1 cellular context compared by ENCODE assay signal in the genomic region with DNA sequence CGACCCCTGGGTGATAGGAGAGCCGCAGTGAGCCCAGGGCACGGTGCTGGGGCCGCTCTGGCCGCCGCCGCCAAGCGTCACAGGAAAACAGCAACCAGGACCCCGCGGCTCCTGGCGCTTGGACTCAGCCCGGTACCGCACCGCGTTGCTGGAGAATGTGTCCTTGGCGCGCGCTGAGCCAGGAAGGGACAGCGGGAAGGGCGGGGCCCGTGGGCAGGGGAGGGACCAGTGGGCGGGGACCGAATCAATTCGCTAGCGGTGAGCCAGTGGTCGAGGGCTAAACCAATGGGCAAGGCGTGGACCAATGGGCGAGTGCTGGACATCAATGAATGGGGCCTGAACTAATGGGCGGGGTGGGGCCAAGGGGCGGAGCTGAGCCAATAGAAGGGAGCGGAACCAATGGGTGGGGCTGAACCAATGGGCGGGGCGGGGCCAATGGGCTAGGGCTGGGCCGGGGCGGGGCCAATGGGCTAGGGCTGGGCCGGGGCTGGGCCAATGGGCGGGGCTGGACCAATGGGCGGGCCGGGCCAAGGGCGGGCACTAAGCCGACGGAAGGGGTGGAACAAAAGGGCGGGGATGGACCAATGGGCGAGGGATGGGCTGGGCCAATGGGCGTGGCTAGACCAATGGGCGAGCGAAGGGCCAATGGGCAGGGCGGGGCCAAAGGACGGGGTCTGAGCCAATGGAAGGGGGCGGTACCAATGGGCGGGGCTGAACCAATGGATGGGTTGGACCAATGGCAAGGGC.
A peak's percentile ranks its signal among the peaks of the same experiment; 100 is the strongest.
TF ChIP-seq lines count a peak whose summit lies in the region.

No MANE protein-coding gene starts in this region.

TF ChIP-seq in HepG2, 621 proteins besides CTCF, POLR2A, EP300 and RAD21 (continued from another document and continues in another):
- TF ChIP-seq SNAPC2 (CRISPR knock-in tag; IDR thresholded peaks at IDR 0.05) (peak; percentile 42; the same call in 1 of the 2 replicates), SKIL (CRISPR knock-in tag; IDR thresholded peaks at IDR 0.05; ENCODE audit: borderline replicate concordance) (no peak; the same call in 1 of the 2 replicates), ZNF572 (CRISPR knock-in tag; IDR thresholded peaks at IDR 0.05) (no peak), SETDB1 (CRISPR knock-in tag; IDR thresholded peaks at IDR 0.05; ENCODE audit: borderline replicate concordance) (no peak), ZNF44 (CRISPR knock-in tag; IDR thresholded peaks at IDR 0.05) (no peak), ARID2 (CRISPR knock-in tag; IDR thresholded peaks at IDR 0.05; ENCODE audit: borderline replicate concordance) (no peak), ZKSCAN1 (IDR thresholded peaks at IDR 0.05; ENCODE audit: low read length) (0 out of 2 replicates have a peak, but pooled peaks have one; percentile 23), ZNF746 (CRISPR knock-in tag; IDR thresholded peaks at IDR 0.05) (no peak), KDM3A (CRISPR knock-in tag; IDR thresholded peaks at IDR 0.05; ENCODE audit: low read depth) (0 out of 2 replicates have a peak, but pooled peaks have one; percentile 50), JUNB (CRISPR knock-in tag; IDR thresholded peaks at IDR 0.05; ENCODE audit: borderline replicate concordance) (no peak; the same call in 1 of the 2 replicates), ZSCAN31 (CRISPR knock-in tag; IDR thresholded peaks at IDR 0.05; ENCODE audit: low read depth) (0 out of 2 replicates have a peak, but pooled peaks have one; percentile 59), PHF21A (CRISPR knock-in tag; IDR thresholded peaks at IDR 0.05) (no peak), ATRX (CRISPR knock-in tag; IDR thresholded peaks at IDR 0.05; ENCODE audit: borderline replicate concordance) (no peak), ZNF33A (CRISPR knock-in tag; IDR thresholded peaks at IDR 0.05; ENCODE audit: borderline replicate concordance) (no peak), HMGA1 (CRISPR knock-in tag; conservative IDR thresholded peaks at IDR 0.05) (no peak), ZNF768 (CRISPR knock-in tag; IDR thresholded peaks at IDR 0.05) (peak; percentile 73; the same call in 1 of the 2 replicates), ZNF367 (CRISPR knock-in tag; IDR thresholded peaks at IDR 0.05; ENCODE audit: borderline replicate concordance) (no peak), FOXK2 (IDR thresholded peaks at IDR 0.05) (no peak), CREB1 (IDR thresholded peaks at IDR 0.05) (peak; percentile 1; the same call in 1 of the 2 replicates), CREB1 (CRISPR knock-in tag; IDR thresholded peaks at IDR 0.05) (no peak), PLRG1 (conservative IDR thresholded peaks at IDR 0.05) (no peak), ZNF776 (CRISPR knock-in tag; IDR thresholded peaks at IDR 0.05) (peak; percentile 66; the same call in 1 of the 2 replicates), SRF (IDR thresholded peaks at IDR 0.05; ENCODE audit: low read depth, low read length) (no peak), RFXAP (CRISPR knock-in tag; IDR thresholded peaks at IDR 0.05; ENCODE audit: borderline replicate concordance) (0 out of 2 replicates have a peak, but pooled peaks have one; percentile 50), ZNF235 (CRISPR knock-in tag; IDR thresholded peaks at IDR 0.05; ENCODE audit: borderline replicate concordance) (no peak; the same call in 1 of the 2 replicates), KLF15 (CRISPR knock-in tag; IDR thresholded peaks at IDR 0.05; ENCODE audit: borderline replicate concordance) (0 out of 2 replicates have a peak, but pooled peaks have one; percentile 41), BCL3 (CRISPR knock-in tag; IDR thresholded peaks at IDR 0.05) (0 out of 2 replicates have a peak, but pooled peaks have one; percentile 39), WIZ (CRISPR knock-in tag; IDR thresholded peaks at IDR 0.05) (no peak), ZNF510 (CRISPR knock-in tag; IDR thresholded peaks at IDR 0.05; ENCODE audit: low read depth) (no peak), KLF12 (CRISPR knock-in tag; IDR thresholded peaks at IDR 0.05; ENCODE audit: borderline replicate concordance) (peak; percentile 72; the same call in 1 of the 2 replicates), POLR2AphosphoS2 (IDR thresholded peaks at IDR 0.05; ENCODE audit: low read depth, low read length) (peak; percentile 88; the same call in 1 of the 2 replicates)
- TF ChIP-seq, protein P1, sequence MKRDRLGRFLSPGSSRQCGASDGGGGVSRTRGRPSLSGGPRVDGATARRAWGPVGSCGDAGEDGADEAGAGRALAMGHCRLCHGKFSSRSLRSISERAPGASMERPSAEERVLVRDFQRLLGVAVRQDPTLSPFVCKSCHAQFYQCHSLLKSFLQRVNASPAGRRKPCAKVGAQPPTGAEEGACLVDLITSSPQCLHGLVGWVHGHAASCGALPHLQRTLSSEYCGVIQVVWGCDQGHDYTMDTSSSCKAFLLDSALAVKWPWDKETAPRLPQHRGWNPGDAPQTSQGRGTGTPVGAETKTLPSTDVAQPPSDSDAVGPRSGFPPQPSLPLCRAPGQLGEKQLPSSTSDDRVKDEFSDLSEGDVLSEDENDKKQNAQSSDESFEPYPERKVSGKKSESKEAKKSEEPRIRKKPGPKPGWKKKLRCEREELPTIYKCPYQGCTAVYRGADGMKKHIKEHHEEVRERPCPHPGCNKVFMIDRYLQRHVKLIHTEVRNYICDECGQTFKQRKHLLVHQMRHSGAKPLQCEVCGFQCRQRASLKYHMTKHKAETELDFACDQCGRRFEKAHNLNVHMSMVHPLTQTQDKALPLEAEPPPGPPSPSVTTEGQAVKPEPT (CRISPR knock-in tag; IDR thresholded peaks at IDR 0.05; ENCODE audit: low read depth): 0 out of 2 replicates have a peak, but pooled peaks have one; percentile 36
- TF ChIP-seq, protein P2, sequence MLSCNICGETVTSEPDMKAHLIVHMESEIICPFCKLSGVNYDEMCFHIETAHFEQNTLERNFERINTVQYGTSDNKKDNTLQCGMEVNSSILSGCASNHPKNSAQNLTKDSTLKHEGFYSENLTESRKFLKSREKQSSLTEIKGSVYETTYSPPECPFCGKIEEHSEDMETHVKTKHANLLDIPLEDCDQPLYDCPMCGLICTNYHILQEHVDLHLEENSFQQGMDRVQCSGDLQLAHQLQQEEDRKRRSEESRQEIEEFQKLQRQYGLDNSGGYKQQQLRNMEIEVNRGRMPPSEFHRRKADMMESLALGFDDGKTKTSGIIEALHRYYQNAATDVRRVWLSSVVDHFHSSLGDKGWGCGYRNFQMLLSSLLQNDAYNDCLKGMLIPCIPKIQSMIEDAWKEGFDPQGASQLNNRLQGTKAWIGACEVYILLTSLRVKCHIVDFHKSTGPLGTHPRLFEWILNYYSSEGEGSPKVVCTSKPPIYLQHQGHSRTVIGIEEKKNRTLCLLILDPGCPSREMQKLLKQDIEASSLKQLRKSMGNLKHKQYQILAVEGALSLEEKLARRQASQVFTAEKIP (CRISPR knock-in tag; IDR thresholded peaks at IDR 0.05; ENCODE audit: borderline replicate concordance): no peak
- TF ChIP-seq, protein P3, sequence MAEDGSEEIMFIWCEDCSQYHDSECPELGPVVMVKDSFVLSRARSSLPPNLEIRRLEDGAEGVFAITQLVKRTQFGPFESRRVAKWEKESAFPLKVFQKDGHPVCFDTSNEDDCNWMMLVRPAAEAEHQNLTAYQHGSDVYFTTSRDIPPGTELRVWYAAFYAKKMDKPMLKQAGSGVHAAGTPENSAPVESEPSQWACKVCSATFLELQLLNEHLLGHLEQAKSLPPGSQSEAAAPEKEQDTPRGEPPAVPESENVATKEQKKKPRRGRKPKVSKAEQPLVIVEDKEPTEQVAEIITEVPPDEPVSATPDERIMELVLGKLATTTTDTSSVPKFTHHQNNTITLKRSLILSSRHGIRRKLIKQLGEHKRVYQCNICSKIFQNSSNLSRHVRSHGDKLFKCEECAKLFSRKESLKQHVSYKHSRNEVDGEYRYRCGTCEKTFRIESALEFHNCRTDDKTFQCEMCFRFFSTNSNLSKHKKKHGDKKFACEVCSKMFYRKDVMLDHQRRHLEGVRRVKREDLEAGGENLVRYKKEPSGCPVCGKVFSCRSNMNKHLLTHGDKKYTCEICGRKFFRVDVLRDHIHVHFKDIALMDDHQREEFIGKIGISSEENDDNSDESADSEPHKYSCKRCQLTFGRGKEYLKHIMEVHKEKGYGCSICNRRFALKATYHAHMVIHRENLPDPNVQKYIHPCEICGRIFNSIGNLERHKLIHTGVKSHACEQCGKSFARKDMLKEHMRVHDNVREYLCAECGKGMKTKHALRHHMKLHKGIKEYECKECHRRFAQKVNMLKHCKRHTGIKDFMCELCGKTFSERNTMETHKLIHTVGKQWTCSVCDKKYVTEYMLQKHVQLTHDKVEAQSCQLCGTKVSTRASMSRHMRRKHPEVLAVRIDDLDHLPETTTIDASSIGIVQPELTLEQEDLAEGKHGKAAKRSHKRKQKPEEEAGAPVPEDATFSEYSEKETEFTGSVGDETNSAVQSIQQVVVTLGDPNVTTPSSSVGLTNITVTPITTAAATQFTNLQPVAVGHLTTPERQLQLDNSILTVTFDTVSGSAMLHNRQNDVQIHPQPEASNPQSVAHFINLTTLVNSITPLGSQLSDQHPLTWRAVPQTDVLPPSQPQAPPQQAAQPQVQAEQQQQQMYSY (CRISPR knock-in tag; IDR thresholded peaks at IDR 0.05): no peak; the same call in 1 of the 2 replicates
- TF ChIP-seq, protein P4, sequence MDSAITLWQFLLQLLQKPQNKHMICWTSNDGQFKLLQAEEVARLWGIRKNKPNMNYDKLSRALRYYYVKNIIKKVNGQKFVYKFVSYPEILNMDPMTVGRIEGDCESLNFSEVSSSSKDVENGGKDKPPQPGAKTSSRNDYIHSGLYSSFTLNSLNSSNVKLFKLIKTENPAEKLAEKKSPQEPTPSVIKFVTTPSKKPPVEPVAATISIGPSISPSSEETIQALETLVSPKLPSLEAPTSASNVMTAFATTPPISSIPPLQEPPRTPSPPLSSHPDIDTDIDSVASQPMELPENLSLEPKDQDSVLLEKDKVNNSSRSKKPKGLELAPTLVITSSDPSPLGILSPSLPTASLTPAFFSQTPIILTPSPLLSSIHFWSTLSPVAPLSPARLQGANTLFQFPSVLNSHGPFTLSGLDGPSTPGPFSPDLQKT (CRISPR knock-in tag; IDR thresholded peaks at IDR 0.05; ENCODE audit: borderline replicate concordance): 0 out of 2 replicates have a peak, but pooled peaks have one; percentile 23
- TF ChIP-seq, protein P5, sequence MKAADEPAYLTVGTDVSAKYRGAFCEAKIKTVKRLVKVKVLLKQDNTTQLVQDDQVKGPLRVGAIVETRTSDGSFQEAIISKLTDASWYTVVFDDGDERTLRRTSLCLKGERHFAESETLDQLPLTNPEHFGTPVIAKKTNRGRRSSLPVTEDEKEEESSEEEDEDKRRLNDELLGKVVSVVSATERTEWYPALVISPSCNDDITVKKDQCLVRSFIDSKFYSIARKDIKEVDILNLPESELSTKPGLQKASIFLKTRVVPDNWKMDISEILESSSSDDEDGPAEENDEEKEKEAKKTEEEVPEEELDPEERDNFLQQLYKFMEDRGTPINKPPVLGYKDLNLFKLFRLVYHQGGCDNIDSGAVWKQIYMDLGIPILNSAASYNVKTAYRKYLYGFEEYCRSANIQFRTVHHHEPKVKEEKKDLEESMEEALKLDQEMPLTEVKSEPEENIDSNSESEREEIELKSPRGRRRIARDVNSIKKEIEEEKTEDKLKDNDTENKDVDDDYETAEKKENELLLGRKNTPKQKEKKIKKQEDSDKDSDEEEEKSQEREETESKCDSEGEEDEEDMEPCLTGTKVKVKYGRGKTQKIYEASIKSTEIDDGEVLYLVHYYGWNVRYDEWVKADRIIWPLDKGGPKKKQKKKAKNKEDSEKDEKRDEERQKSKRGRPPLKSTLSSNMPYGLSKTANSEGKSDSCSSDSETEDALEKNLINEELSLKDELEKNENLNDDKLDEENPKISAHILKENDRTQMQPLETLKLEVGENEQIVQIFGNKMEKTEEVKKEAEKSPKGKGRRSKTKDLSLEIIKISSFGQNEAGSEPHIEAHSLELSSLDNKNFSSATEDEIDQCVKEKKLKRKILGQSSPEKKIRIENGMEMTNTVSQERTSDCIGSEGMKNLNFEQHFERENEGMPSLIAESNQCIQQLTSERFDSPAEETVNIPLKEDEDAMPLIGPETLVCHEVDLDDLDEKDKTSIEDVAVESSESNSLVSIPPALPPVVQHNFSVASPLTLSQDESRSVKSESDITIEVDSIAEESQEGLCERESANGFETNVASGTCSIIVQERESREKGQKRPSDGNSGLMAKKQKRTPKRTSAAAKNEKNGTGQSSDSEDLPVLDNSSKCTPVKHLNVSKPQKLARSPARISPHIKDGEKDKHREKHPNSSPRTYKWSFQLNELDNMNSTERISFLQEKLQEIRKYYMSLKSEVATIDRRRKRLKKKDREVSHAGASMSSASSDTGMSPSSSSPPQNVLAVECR (CRISPR knock-in tag; IDR thresholded peaks at IDR 0.05; ENCODE audit: borderline replicate concordance): peak; percentile 94
- TF ChIP-seq, protein P6, sequence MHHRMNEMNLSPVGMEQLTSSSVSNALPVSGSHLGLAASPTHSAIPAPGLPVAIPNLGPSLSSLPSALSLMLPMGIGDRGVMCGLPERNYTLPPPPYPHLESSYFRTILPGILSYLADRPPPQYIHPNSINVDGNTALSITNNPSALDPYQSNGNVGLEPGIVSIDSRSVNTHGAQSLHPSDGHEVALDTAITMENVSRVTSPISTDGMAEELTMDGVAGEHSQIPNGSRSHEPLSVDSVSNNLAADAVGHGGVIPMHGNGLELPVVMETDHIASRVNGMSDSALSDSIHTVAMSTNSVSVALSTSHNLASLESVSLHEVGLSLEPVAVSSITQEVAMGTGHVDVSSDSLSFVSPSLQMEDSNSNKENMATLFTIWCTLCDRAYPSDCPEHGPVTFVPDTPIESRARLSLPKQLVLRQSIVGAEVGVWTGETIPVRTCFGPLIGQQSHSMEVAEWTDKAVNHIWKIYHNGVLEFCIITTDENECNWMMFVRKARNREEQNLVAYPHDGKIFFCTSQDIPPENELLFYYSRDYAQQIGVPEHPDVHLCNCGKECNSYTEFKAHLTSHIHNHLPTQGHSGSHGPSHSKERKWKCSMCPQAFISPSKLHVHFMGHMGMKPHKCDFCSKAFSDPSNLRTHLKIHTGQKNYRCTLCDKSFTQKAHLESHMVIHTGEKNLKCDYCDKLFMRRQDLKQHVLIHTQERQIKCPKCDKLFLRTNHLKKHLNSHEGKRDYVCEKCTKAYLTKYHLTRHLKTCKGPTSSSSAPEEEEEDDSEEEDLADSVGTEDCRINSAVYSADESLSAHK (CRISPR knock-in tag; IDR thresholded peaks at IDR 0.05; ENCODE audit: borderline replicate concordance): no peak
